ENCODE assay signal across 34 cellular contexts in genomic region chr14:83887871-83888270, GRCh38.
"Had no signal": no experiment of that assay in that cellular context is flagged by ENCODE, and none has a peak within 500 bp of the region (broad histone marks: within the 10 kb centered on the region; RNA-seq: fewer than 3 reads in every experiment).

No MANE protein-coding gene starts in this region.

- H3K27ac Mint-ChIP-seq: activated B cell treated with CpG ODN at 0.5 μM for 24 hours; activated CD4-positive, alpha-beta memory T cell treated with anti-CD3 and anti-CD28 coated beads, Interleukin-2, amount 10 ng/mL, durations not matched to agents 7 days and 5 days; activated CD8-positive, alpha-beta memory T cell treated with anti-CD3 and anti-CD28 coated beads, Interleukin-2, amount 10 ng/mL, durations not matched to agents 7 days and 5 days; activated naive CD4-positive, alpha-beta T cell treated with anti-CD3 and anti-CD28 coated beads, Interleukin-2, amount 10 ng/mL, durations not matched to agents 7 days and 5 days; activated naive CD8-positive, alpha-beta T cell; activated naive CD8-positive, alpha-beta T cell treated with anti-CD3 and anti-CD28 coated beads, Interleukin-2, amount 50 U/mL, for 24 hours had no signal

- DNase-seq: activated B cell treated with CpG ODN at 0.5 μM for 24 hours; activated CD4-positive, alpha-beta memory T cell treated with anti-CD3 and anti-CD28 coated beads, Interleukin-2, amount 10 ng/mL, durations not matched to agents 7 days and 5 days; activated CD4-positive, alpha-beta T cell treated with anti-CD3 and anti-CD28 coated beads for 4 hours; activated CD4-positive, alpha-beta T cell treated with anti-CD3 and anti-CD28 coated beads, Interleukin-2, amount 50 U/mL, for 1 hour; activated CD4-positive, CD25-positive, alpha-beta regulatory T cell treated with anti-CD3 and anti-CD28 coated beads, Interleukin-2, amount 50 U/mL, for 72 hours; activated CD8-positive, alpha-beta memory T cell treated with anti-CD3 and anti-CD28 coated beads for 24 hours; activated CD8-positive, alpha-beta memory T cell treated with anti-CD3 and anti-CD28 coated beads, Interleukin-2, amount 10 ng/mL, durations not matched to agents 7 days and 5 days; activated CD8-positive, alpha-beta memory T cell treated with anti-CD3 and anti-CD28 coated beads, Interleukin-2, amount 50 U/mL, for 48 hours; activated effector memory CD4-positive, alpha-beta T cell treated with Interleukin-2 at 50 U/mL for 16 hours; activated naive CD4-positive, alpha-beta T cell treated with anti-CD3 and anti-CD28 coated beads, Interleukin-2, amount 10 ng/mL, durations not matched to agents 7 days and 5 days; activated naive CD8-positive, alpha-beta T cell treated with anti-CD3 and anti-CD28 coated beads, Interleukin-2, amount 50 U/mL, for 24 hours; activated T-cell treated with anti-CD3 and anti-CD28 coated beads, Interleukin-2, amount 50 U/mL, for 48 hours; amniotic stem cell; aorta; brain microvascular endothelial cell; central memory CD4-positive, alpha-beta T cell; Karpas-422; NCI-H1048; NCI-H1105 treated with DMSO at 0.1 percent for 48 hours; NCI-H1436; NCI-H1694 treated with DMSO at 0.1 percent for 48 hours; NCI-H2029; NCI-H345; NCI-H524 treated with DMSO at 0.1 percent for 48 hours; RPMI8226; SHP77 treated with DMSO at 0.1 percent for 48 hours; SW 1271; T-helper 1 cell; T-helper 2 cell; T-helper 9 cell had no signal

- H3K27me3 ChIP-seq: brain microvascular endothelial cell, SJSA1 had no signal

- H3K4me1 Mint-ChIP-seq: activated B cell treated with CpG ODN at 0.5 μM for 24 hours; activated CD4-positive, alpha-beta memory T cell treated with anti-CD3 and anti-CD28 coated beads, Interleukin-2, amount 10 ng/mL, durations not matched to agents 7 days and 5 days; activated CD8-positive, alpha-beta memory T cell treated with anti-CD3 and anti-CD28 coated beads, Interleukin-2, amount 10 ng/mL, durations not matched to agents 7 days and 5 days; activated naive CD4-positive, alpha-beta T cell treated with anti-CD3 and anti-CD28 coated beads, Interleukin-2, amount 10 ng/mL, durations not matched to agents 7 days and 5 days; activated naive CD8-positive, alpha-beta T cell treated with anti-CD3 and anti-CD28 coated beads, Interleukin-2, amount 50 U/mL, for 24 hours had no signal

- H3K9me3 ChIP-seq: SJSA1 had no signal

- H3K9me3 Mint-ChIP-seq: activated naive CD4-positive, alpha-beta T cell treated with anti-CD3 and anti-CD28 coated beads, Interleukin-2, amount 10 ng/mL, durations not matched to agents 7 days and 5 days; activated naive CD8-positive, alpha-beta T cell treated with anti-CD3 and anti-CD28 coated beads, Interleukin-2, amount 50 U/mL, for 24 hours had no signal

- H3K27ac ChIP-seq: brain microvascular endothelial cell, SJSA1, VCaP had no signal

- ATAC-seq: activated CD8-positive, alpha-beta memory T cell treated with anti-CD3 and anti-CD28 coated beads, Interleukin-2, amount 10 ng/mL, durations not matched to agents 7 days and 5 days; activated naive CD8-positive, alpha-beta T cell treated with anti-CD3 and anti-CD28 coated beads, Interleukin-2, amount 50 U/mL, for 24 hours; Panc1 had no signal

- H3K27me3 Mint-ChIP-seq: activated B cell treated with CpG ODN at 0.5 μM for 24 hours; activated CD4-positive, alpha-beta memory T cell treated with anti-CD3 and anti-CD28 coated beads, Interleukin-2, amount 10 ng/mL, durations not matched to agents 7 days and 5 days; activated CD8-positive, alpha-beta memory T cell treated with anti-CD3 and anti-CD28 coated beads, Interleukin-2, amount 10 ng/mL, durations not matched to agents 7 days and 5 days; activated naive CD4-positive, alpha-beta T cell treated with anti-CD3 and anti-CD28 coated beads, Interleukin-2, amount 10 ng/mL, durations not matched to agents 7 days and 5 days; activated naive CD8-positive, alpha-beta T cell; activated naive CD8-positive, alpha-beta T cell treated with anti-CD3 and anti-CD28 coated beads, Interleukin-2, amount 50 U/mL, for 24 hours had no signal

- H3K36me3 ChIP-seq: brain microvascular endothelial cell, SJSA1 had no signal

- H3K4me1 ChIP-seq: SJSA1 had no signal

- H3K4me3 Mint-ChIP-seq: activated B cell treated with CpG ODN at 0.5 μM for 24 hours; activated CD4-positive, alpha-beta memory T cell treated with anti-CD3 and anti-CD28 coated beads, Interleukin-2, amount 10 ng/mL, durations not matched to agents 7 days and 5 days; activated CD8-positive, alpha-beta memory T cell treated with anti-CD3 and anti-CD28 coated beads, Interleukin-2, amount 10 ng/mL, durations not matched to agents 7 days and 5 days; activated naive CD4-positive, alpha-beta T cell treated with anti-CD3 and anti-CD28 coated beads, Interleukin-2, amount 10 ng/mL, durations not matched to agents 7 days and 5 days; activated naive CD8-positive, alpha-beta T cell; activated naive CD8-positive, alpha-beta T cell treated with anti-CD3 and anti-CD28 coated beads, Interleukin-2, amount 50 U/mL, for 24 hours had no signal

- H3K4me3 ChIP-seq: SJSA1 had no signal

- H3K36me3 Mint-ChIP-seq: activated CD8-positive, alpha-beta memory T cell treated with anti-CD3 and anti-CD28 coated beads, Interleukin-2, amount 10 ng/mL, durations not matched to agents 7 days and 5 days; activated naive CD4-positive, alpha-beta T cell treated with anti-CD3 and anti-CD28 coated beads, Interleukin-2, amount 10 ng/mL, durations not matched to agents 7 days and 5 days; activated naive CD8-positive, alpha-beta T cell had no signal
